17 cellular contexts compared by ENCODE assay signal in genomic region chr18:11146947-11147345, GRCh38. TPM values are rescaled to one million over a fixed set of nuclear protein-coding genes. Genes with fewer than 3 reads are reported as not detected.
DNase-seq lines count a peak whose midpoint lies in the region; ATAC-seq and TF ChIP-seq lines count a peak whose summit lies in the region.
"Had no signal": no experiment of that assay in that cellular context is flagged by ENCODE, and none has a peak within 500 bp of the region (broad histone marks: within the 10 kb centered on the region; RNA-seq: fewer than 3 reads in every experiment).

No MANE protein-coding gene starts in this region.

- CTCF ChIA-PET in activated CD8-positive, alpha-beta T cell treated with anti-CD3 and anti-CD28 coated beads for 36 hours (lab: Charles Lee): no interaction called here

- POLR2A ChIA-PET in activated CD8-positive, alpha-beta T cell treated with anti-CD3 and anti-CD28 coated beads for 36 hours (lab: Charles Lee): no interaction called here

- H3K36me3 ChIP-seq in effector memory CD4-positive, alpha-beta T cell (ENCODE audit: control insufficient read depth, insufficient read depth, low read length): no peaks in the 10 kb centered on the region
- H3K36me3 ChIP-seq: HAP-1, SJCRH30 had no signal

- no peak for ATAC-seq in GM19467 (IDR thresholded peaks at IDR 0.05; ENCODE audit: unreplicated experiment)
- no peak for ATAC-seq in activated CD8-positive, alpha-beta T cell treated with anti-CD3 and anti-CD28 coated beads for 36 hours
- ATAC-seq: natural killer cell had no signal

- no peaks in the 10 kb centered on the region for H3K9me3 ChIP-seq in iPS-18c (ENCODE audit: control insufficient read depth, insufficient read depth, low read length)
- H3K9me3 ChIP-seq in effector memory CD4-positive, alpha-beta T cell (ENCODE audit: control insufficient read depth, low read length): no peaks in the 10 kb centered on the region
- H3K9me3 ChIP-seq: HAP-1, SJCRH30 had no signal

- intact Hi-C loops in activated CD8-positive, alpha-beta T cell treated with anti-CD3 and anti-CD28 coated beads for 36 hours (cut with micrococcal nuclease): no loop called here

- H3K27me3 ChIP-seq in effector memory CD4-positive, alpha-beta T cell (replicated peaks; ENCODE audit: control insufficient read depth, insufficient read depth, low read length, poor library complexity, severe bottlenecking): no peaks in the 10 kb centered on the region
- H3K27me3 ChIP-seq: SJCRH30 had no signal

- H3K4me3 ChIP-seq in GM12865 (ENCODE audit: low read depth, low read length) (peak overlapping the region; percentile 63), iPS-18c (ENCODE audit: insufficient read depth, low read depth, low read length) (peak overlapping the region; percentile 44)
- no peak overlapping the region for H3K4me3 ChIP-seq in effector memory CD4-positive, alpha-beta T cell (ENCODE audit: insufficient read depth, low read depth, low read length, poor library complexity, severe bottlenecking)
- H3K4me3 ChIP-seq: HAP-1, SJCRH30 had no signal

- no peaks in the 10 kb centered on the region for H3K9me3 Mint-ChIP-seq in brain
- H3K9me3 Mint-ChIP-seq in activated CD8-positive, alpha-beta T cell treated with anti-CD3 and anti-CD28 coated beads for 36 hours: no peaks in the 10 kb centered on the region

- no peaks in the 10 kb centered on the region for H3K36me3 Mint-ChIP-seq in brain
- no peaks in the 10 kb centered on the region for H3K36me3 Mint-ChIP-seq in activated CD8-positive, alpha-beta T cell treated with anti-CD3 and anti-CD28 coated beads for 36 hours (ENCODE audit: low read depth)
- H3K36me3 Mint-ChIP-seq: natural killer cell had no signal

- peaks cover 33% of the 10 kb centered on the region for H3K4me1 Mint-ChIP-seq in brain
- H3K4me1 Mint-ChIP-seq in activated CD8-positive, alpha-beta T cell treated with anti-CD3 and anti-CD28 coated beads for 36 hours (ENCODE audit: low read depth): no peaks in the 10 kb centered on the region
- H3K4me1 Mint-ChIP-seq: natural killer cell had no signal

- no peaks in the 10 kb centered on the region for H3K4me1 ChIP-seq in effector memory CD4-positive, alpha-beta T cell (ENCODE audit: control insufficient read depth, insufficient read depth, low read length, poor library complexity, severe bottlenecking)
- H3K4me1 ChIP-seq: HAP-1, SJCRH30 had no signal

- peak overlapping the region; percentile 39 to 91 (median 78) for H3K4me3 Mint-ChIP-seq in brain
- H3K4me3 Mint-ChIP-seq in activated CD8-positive, alpha-beta T cell treated with anti-CD3 and anti-CD28 coated beads for 36 hours: no peak overlapping the region
- H3K4me3 Mint-ChIP-seq: natural killer cell had no signal

- peak overlapping the region in 2 of 5 experiments; percentile 6 to 61 for H3K27ac Mint-ChIP-seq in brain
- no peak overlapping the region for H3K27ac Mint-ChIP-seq in activated CD8-positive, alpha-beta T cell treated with anti-CD3 and anti-CD28 coated beads for 36 hours
- H3K27ac Mint-ChIP-seq: natural killer cell had no signal

- peaks cover 63% of the 10 kb centered on the region for H3K27me3 Mint-ChIP-seq in brain
- peaks cover 24% of the 10 kb centered on the region for H3K27me3 Mint-ChIP-seq in activated CD8-positive, alpha-beta T cell treated with anti-CD3 and anti-CD28 coated beads for 36 hours

- DNase-seq in GM12865 (ENCODE audit: low read depth): no peak
- peak; percentile 44 for DNase-seq in retina
- no peak for DNase-seq in inferior parietal cortex (ENCODE audit: extremely low spot score)
- DNase-seq in effector memory CD4-positive, alpha-beta T cell: no peak
- no peak for DNase-seq in activated CD8-positive, alpha-beta T cell treated with anti-CD3 and anti-CD28 coated beads for 36 hours
- DNase-seq: activated CD4-positive, alpha-beta T cell treated with anti-CD3 and anti-CD28 coated beads, Interleukin-2, amount 50 U/mL, for 4 hours; erythroblast; natural killer cell; NCI-H1092; NCI-H2227 treated with DMSO at 0.1 percent for 48 hours; SJCRH30; stimulated activated CD4-positive, alpha-beta T cell treated with anti-CD3 and anti-CD28 coated beads, Interleukin-4, amount 100 ng/mL, for 4 hours; T1000 had no signal

- H3K27ac ChIP-seq in effector memory CD4-positive, alpha-beta T cell (ENCODE audit: insufficient read depth, low read length, poor library complexity, severe bottlenecking): no peak overlapping the region
- H3K27ac ChIP-seq: SJCRH30 had no signal

- TF ChIP-seq CTCF in GM12865 (IDR thresholded peaks at IDR 0.05; ENCODE audit: insufficient read depth, low read depth, low read length, missing control alignments) (no peak), brain (conservative IDR thresholded peaks at IDR 0.05) (no peak)
- no peak for TF ChIP-seq CTCF in activated CD8-positive, alpha-beta T cell treated with anti-CD3 and anti-CD28 coated beads for 36 hours (IDR thresholded peaks at IDR 0.05)

RNA-seq across cellular contexts. Expression of gene PIEZO2, which starts 2.4 kb away (rescaled TPM):
- 5.9 TPM for polyA plus RNA-seq in brain (ENCODE audit: insufficient read depth, low read depth, low replicate concordance)
- total RNA-seq in activated CD8-positive, alpha-beta T cell treated with anti-CD3 and anti-CD28 coated beads for 36 hours: not detected
- total RNA-seq: natural killer cell had no signal
